ENCODE assay signal across 21 cellular contexts in the genomic region with DNA sequence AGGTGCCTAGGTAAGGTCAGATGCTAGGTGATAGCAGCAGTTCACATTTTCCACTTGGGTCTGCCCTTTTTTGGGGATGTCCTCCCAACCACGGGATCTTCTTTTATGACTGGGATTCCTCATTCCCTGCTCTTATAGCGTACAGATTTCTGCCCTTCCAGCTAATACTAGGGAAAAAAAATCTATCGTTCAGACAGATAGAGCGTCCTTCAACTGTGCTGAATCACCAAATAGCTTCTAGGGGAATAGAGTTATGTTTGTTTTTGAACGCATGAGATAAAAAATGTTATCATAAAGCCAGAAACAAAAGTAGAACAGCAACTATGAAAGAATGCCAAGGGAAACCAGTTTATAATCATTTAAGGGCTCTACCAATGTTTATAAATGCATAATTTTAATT.
"Had no signal": no experiment of that assay in that cellular context is flagged by ENCODE, and none has a peak within 500 bp of the region (broad histone marks: within the 10 kb centered on the region; RNA-seq: fewer than 3 reads in every experiment).

No MANE protein-coding gene starts in this region.

- H3K27ac ChIP-seq: ascending aorta, dorsolateral prefrontal cortex, esophagus squamous epithelium, gastrocnemius medialis, heart left ventricle, neutrophil, skin epidermis, suprapubic skin had no signal

- H3K36me3 ChIP-seq: ascending aorta, gastrocnemius medialis, right atrium auricular region, suprapubic skin had no signal

- DNase-seq: activated CD4-positive, alpha-beta T cell treated with anti-CD3 and anti-CD28 coated beads, Interleukin-2, amount 50 U/mL, for 1 hour; activated CD8-positive, alpha-beta memory T cell treated with anti-CD3 and anti-CD28 coated beads for 24 hours; activated naive CD8-positive, alpha-beta T cell treated with anti-CD3 and anti-CD28 coated beads for 36 hours; dorsolateral prefrontal cortex; esophagus squamous epithelium; gastrocnemius medialis; heart left ventricle; left colon; mucosa of descending colon; naive thymus-derived CD4-positive, alpha-beta T cell; stimulated activated naive CD8-positive, alpha-beta T cell treated with anti-CD3 and anti-CD28 coated beads, Interleukin-15, Interleukin-2, amounts not matched to agents 100 U/mL and 50 U/mL, for 24 hours; T-cell; T1000; trophoblast cell had no signal

- H3K27me3 ChIP-seq: ascending aorta, gastrocnemius medialis, neutrophil, right atrium auricular region, suprapubic skin had no signal

- H3K27me3 Mint-ChIP-seq: activated naive CD8-positive, alpha-beta T cell treated with anti-CD3 and anti-CD28 coated beads for 36 hours; naive thymus-derived CD4-positive, alpha-beta T cell had no signal

- H3K4me3 Mint-ChIP-seq: activated naive CD8-positive, alpha-beta T cell treated with anti-CD3 and anti-CD28 coated beads for 36 hours; T-cell had no signal

- H3K4me3 ChIP-seq: ascending aorta, dorsolateral prefrontal cortex, esophagus squamous epithelium, gastrocnemius medialis, lung, mucosa of descending colon, right atrium auricular region, skin epidermis, suprapubic skin had no signal

- H3K9me3 ChIP-seq: ascending aorta, esophagus squamous epithelium, gastrocnemius medialis, heart left ventricle, mucosa of descending colon, neutrophil, right atrium auricular region, suprapubic skin had no signal

- H3K9me3 Mint-ChIP-seq: activated naive CD8-positive, alpha-beta T cell treated with anti-CD3 and anti-CD28 coated beads for 36 hours; naive thymus-derived CD4-positive, alpha-beta T cell; T-cell had no signal

- H3K27ac Mint-ChIP-seq: activated naive CD8-positive, alpha-beta T cell treated with anti-CD3 and anti-CD28 coated beads for 36 hours; T-cell had no signal

- ATAC-seq: activated CD4-positive, CD25-positive, alpha-beta regulatory T cell treated with anti-CD3 and anti-CD28 coated beads, Interleukin-2, amount 50 U/mL, for 24 hours; gastrocnemius medialis; heart left ventricle; left colon; mucosa of descending colon; naive thymus-derived CD4-positive, alpha-beta T cell; stimulated activated naive CD8-positive, alpha-beta T cell treated with anti-CD3 and anti-CD28 coated beads, Interleukin-15, Interleukin-2, amounts not matched to agents 100 U/mL and 50 U/mL, for 24 hours; T-cell had no signal
